In genomic region chr11:132610791-132611190, GRCh38 we compare ENCODE assay signal across 1 cellular context.
TF ChIP-seq lines count a peak whose summit lies in the region.

No MANE protein-coding gene starts in this region.

TF ChIP-seq in IMR-90, 13 proteins besides CTCF, POLR2A, EP300 and RAD21 (continued from another document):
- TF ChIP-seq SMC3 (IDR thresholded peaks at IDR 0.05; ENCODE audit: low read depth, low read length) (no peak), MXI1 (IDR thresholded peaks at IDR 0.05; ENCODE audit: borderline replicate concordance, low read depth, low read length) (no peak), CHD1 (IDR thresholded peaks at IDR 0.05; ENCODE audit: low read depth, low read length) (no peak), MAFK (IDR thresholded peaks at IDR 0.05; ENCODE audit: low read depth, low read length) (no peak), CEBPB (IDR thresholded peaks at IDR 0.05; ENCODE audit: low read depth, low read length) (no peak), NFE2L2 (IDR thresholded peaks at IDR 0.05; ENCODE audit: low read depth, low read length) (no peak), USF2 (IDR thresholded peaks at IDR 0.05; ENCODE audit: low read depth, low read length) (no peak), BHLHE40 (IDR thresholded peaks at IDR 0.05; ENCODE audit: low read depth, low read length) (no peak), RFX5 (IDR thresholded peaks at IDR 0.05; ENCODE audit: low read depth, low read length) (no peak), ELK1 (IDR thresholded peaks at IDR 0.05; ENCODE audit: borderline replicate concordance, low read depth, low read length) (no peak), FOS (IDR thresholded peaks at IDR 0.05; ENCODE audit: low read depth, low read length) (no peak)
